ENCODE assay signal across 2 cellular contexts in the genomic region with DNA sequence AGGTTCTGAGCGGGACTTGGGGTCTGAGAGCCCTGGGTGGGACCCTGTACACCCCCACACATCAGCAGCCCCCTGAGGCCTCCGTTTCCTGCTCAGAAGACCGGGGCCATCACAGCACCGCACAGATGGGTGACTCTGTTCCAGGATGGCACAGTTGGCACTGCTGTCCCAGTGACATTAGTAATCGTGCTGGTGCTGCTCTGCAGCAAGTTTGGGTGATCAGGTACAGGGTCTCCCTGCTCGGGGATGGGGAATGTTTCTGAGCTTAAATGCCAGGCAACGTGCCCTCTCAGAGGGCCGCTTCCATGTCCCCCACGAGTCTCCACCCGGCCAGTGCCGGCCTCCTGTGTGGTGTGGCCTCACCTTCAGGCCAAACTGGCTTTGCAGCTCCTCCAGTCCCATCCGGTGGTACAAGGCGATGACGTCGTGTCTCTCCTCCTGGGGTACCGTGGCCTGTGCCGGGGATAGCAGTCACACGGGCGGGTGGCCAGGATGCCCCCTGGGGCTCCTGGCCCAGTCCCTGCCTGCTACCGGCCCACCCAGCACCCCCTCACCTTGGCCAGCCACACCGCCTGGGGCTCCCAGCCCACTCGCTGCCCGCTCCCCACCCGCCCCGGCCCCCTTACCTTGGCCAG.
TF ChIP-seq lines count a peak whose summit lies in the region.

No MANE protein-coding gene starts in this region.

TF ChIP-seq in HepG2, 621 proteins besides CTCF, POLR2A, EP300 and RAD21:
- TF ChIP-seq ZNF143 (CRISPR knock-in tag; IDR thresholded peaks at IDR 0.05) (no peak), MYNN (CRISPR knock-in tag; IDR thresholded peaks at IDR 0.05; ENCODE audit: low read depth) (no peak), ZNF501 (CRISPR knock-in tag; IDR thresholded peaks at IDR 0.05) (no peak), ZNF225 (CRISPR knock-in tag; IDR thresholded peaks at IDR 0.05) (no peak), PTBP1 (IDR thresholded peaks at IDR 0.05; ENCODE audit: low read depth, low read length, poor library complexity, severe bottlenecking) (no peak), KDM5B (CRISPR knock-in tag; IDR thresholded peaks at IDR 0.05; ENCODE audit: borderline replicate concordance) (no peak), ZNF543 (CRISPR knock-in tag; IDR thresholded peaks at IDR 0.05) (no peak), NFATC3 (CRISPR knock-in tag; IDR thresholded peaks at IDR 0.05) (no peak), ZNF709 (CRISPR knock-in tag; IDR thresholded peaks at IDR 0.05) (no peak), ZNF335 (CRISPR knock-in tag; IDR thresholded peaks at IDR 0.05) (no peak)
- TF ChIP-seq, protein P1, sequence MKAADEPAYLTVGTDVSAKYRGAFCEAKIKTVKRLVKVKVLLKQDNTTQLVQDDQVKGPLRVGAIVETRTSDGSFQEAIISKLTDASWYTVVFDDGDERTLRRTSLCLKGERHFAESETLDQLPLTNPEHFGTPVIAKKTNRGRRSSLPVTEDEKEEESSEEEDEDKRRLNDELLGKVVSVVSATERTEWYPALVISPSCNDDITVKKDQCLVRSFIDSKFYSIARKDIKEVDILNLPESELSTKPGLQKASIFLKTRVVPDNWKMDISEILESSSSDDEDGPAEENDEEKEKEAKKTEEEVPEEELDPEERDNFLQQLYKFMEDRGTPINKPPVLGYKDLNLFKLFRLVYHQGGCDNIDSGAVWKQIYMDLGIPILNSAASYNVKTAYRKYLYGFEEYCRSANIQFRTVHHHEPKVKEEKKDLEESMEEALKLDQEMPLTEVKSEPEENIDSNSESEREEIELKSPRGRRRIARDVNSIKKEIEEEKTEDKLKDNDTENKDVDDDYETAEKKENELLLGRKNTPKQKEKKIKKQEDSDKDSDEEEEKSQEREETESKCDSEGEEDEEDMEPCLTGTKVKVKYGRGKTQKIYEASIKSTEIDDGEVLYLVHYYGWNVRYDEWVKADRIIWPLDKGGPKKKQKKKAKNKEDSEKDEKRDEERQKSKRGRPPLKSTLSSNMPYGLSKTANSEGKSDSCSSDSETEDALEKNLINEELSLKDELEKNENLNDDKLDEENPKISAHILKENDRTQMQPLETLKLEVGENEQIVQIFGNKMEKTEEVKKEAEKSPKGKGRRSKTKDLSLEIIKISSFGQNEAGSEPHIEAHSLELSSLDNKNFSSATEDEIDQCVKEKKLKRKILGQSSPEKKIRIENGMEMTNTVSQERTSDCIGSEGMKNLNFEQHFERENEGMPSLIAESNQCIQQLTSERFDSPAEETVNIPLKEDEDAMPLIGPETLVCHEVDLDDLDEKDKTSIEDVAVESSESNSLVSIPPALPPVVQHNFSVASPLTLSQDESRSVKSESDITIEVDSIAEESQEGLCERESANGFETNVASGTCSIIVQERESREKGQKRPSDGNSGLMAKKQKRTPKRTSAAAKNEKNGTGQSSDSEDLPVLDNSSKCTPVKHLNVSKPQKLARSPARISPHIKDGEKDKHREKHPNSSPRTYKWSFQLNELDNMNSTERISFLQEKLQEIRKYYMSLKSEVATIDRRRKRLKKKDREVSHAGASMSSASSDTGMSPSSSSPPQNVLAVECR (CRISPR knock-in tag; IDR thresholded peaks at IDR 0.05; ENCODE audit: borderline replicate concordance), result no peak
- TF ChIP-seq, protein P2, sequence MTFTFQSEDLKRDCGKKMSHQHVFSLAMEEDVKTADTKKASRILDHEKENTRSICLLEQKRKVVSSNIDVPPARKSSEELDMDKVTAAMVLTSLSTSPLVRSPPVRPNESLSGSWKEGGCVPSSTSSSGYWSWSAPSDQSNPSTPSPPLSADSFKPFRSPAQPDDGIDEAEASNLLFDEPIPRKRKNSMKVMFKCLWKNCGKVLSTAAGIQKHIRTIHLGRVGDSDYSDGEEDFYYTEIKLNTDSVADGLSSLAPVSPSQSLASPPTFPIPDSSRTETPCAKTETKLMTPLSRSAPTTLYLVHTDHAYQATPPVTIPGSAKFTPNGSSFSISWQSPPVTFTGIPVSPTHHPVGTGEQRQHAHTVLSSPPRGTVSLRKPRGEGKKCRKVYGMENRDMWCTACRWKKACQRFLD (CRISPR knock-in tag; IDR thresholded peaks at IDR 0.05; ENCODE audit: borderline replicate concordance), result no peak
TF ChIP-seq in HepG2: peak in this region for 0.

TF ChIP-seq in WTC11, 78 proteins besides CTCF, POLR2A, EP300 and RAD21:
- TF ChIP-seq GTF2I (CRISPR knock-in tag; conservative IDR thresholded peaks at IDR 0.05) (no peak), ELF4 (CRISPR knock-in tag; IDR thresholded peaks at IDR 0.05; ENCODE audit: low read depth) (no peak), ZNF671 (CRISPR knock-in tag; IDR thresholded peaks at IDR 0.05) (no peak), OVOL2 (CRISPR knock-in tag; IDR thresholded peaks at IDR 0.05; ENCODE audit: borderline replicate concordance) (no peak), ZNF121 (CRISPR knock-in tag; IDR thresholded peaks at IDR 0.05) (no peak), RELA (CRISPR knock-in tag; IDR thresholded peaks at IDR 0.05; ENCODE audit: borderline replicate concordance) (no peak), ZBTB21 (CRISPR knock-in tag; IDR thresholded peaks at IDR 0.05; ENCODE audit: borderline replicate concordance) (no peak), ESRRA (CRISPR knock-in tag; IDR thresholded peaks at IDR 0.05; ENCODE audit: borderline replicate concordance) (no peak), CREB1 (CRISPR knock-in tag; IDR thresholded peaks at IDR 0.05) (no peak)
- TF ChIP-seq, protein P3, sequence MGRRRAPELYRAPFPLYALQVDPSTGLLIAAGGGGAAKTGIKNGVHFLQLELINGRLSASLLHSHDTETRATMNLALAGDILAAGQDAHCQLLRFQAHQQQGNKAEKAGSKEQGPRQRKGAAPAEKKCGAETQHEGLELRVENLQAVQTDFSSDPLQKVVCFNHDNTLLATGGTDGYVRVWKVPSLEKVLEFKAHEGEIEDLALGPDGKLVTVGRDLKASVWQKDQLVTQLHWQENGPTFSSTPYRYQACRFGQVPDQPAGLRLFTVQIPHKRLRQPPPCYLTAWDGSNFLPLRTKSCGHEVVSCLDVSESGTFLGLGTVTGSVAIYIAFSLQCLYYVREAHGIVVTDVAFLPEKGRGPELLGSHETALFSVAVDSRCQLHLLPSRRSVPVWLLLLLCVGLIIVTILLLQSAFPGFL (CRISPR knock-in tag; IDR thresholded peaks at IDR 0.05; ENCODE audit: borderline replicate concordance), result no peak
- TF ChIP-seq, protein P4, sequence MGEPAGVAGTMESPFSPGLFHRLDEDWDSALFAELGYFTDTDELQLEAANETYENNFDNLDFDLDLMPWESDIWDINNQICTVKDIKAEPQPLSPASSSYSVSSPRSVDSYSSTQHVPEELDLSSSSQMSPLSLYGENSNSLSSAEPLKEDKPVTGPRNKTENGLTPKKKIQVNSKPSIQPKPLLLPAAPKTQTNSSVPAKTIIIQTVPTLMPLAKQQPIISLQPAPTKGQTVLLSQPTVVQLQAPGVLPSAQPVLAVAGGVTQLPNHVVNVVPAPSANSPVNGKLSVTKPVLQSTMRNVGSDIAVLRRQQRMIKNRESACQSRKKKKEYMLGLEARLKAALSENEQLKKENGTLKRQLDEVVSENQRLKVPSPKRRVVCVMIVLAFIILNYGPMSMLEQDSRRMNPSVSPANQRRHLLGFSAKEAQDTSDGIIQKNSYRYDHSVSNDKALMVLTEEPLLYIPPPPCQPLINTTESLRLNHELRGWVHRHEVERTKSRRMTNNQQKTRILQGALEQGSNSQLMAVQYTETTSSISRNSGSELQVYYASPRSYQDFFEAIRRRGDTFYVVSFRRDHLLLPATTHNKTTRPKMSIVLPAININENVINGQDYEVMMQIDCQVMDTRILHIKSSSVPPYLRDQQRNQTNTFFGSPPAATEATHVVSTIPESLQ (CRISPR knock-in tag; IDR thresholded peaks at IDR 0.05), result no peak
- TF ChIP-seq, protein P5, sequence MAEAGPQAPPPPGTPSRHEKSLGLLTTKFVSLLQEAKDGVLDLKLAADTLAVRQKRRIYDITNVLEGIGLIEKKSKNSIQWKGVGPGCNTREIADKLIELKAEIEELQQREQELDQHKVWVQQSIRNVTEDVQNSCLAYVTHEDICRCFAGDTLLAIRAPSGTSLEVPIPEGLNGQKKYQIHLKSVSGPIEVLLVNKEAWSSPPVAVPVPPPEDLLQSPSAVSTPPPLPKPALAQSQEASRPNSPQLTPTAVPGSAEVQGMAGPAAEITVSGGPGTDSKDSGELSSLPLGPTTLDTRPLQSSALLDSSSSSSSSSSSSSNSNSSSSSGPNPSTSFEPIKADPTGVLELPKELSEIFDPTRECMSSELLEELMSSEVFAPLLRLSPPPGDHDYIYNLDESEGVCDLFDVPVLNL (CRISPR knock-in tag; IDR thresholded peaks at IDR 0.05; ENCODE audit: borderline replicate concordance, low read depth), result no peak
- TF ChIP-seq, protein P6, sequence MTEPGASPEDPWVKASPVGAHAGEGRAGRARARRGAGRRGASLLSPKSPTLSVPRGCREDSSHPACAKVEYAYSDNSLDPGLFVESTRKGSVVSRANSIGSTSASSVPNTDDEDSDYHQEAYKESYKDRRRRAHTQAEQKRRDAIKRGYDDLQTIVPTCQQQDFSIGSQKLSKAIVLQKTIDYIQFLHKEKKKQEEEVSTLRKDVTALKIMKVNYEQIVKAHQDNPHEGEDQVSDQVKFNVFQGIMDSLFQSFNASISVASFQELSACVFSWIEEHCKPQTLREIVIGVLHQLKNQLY (CRISPR knock-in tag; IDR thresholded peaks at IDR 0.05), result no peak
